Comparison of ENCODE assay signal across 8 cellular contexts in the genomic region with DNA sequence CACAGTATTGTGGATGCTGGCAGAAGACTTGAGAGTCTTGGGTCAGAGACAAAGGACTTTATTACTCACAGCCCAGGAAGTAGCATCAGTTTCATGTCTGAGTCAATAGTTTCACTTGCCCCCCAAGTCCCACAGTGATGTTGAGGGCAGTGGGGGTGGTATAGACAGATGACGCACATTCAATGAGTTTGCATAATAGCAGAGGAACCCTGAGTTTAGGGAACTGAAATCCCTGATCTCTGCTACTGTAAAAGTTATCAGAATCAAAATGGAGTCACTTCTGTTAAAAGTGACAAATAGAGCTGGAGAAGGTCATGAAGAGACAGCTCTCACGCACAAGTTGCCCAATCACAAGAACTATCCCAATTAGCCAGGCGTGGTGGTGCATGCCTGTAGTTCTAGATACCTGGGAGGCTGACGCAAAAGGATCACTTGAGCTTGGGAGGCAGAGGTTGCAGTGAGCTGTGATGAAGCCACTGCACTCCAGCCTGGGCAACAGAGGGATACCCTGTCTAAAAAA. TPM values are rescaled to one million over a fixed set of nuclear protein-coding genes. Genes with fewer than 3 reads are reported as not detected.
DNase-seq lines count a peak whose midpoint lies in the region; ATAC-seq lines count a peak whose summit lies in the region.

No MANE protein-coding gene starts in this region.

- WGBS in aorta, 2 donors = 91 to 94% methylated on average over 4 of the region's 4 CpGs

- intact Hi-C loops in aorta (cut with DNase I) = no loop called here

- H3K4me3 ChIP-seq in aorta (ENCODE audit: low read length in 2 of 2) = no peak overlapping the region

- ATAC-seq in GM18502 (IDR thresholded peaks at IDR 0.05; ENCODE audit: poor library complexity, unreplicated experiment) = peak; percentile 96
- ATAC-seq in GM21723 (IDR thresholded peaks at IDR 0.05; ENCODE audit: unreplicated experiment) = peak; percentile 94
- no peak for ATAC-seq in aorta (ENCODE audit: low FRiP score)

- H3K9me3 ChIP-seq in aorta (ENCODE audit: control insufficient read depth, low read length) = no peaks in the 10 kb centered on the region

- H3K4me1 ChIP-seq in aorta (ENCODE audit: control insufficient read depth in 1 of 2, insufficient read depth in 2 of 2, low read length in 2 of 2) = no peaks in the 10 kb centered on the region

- H3K36me3 ChIP-seq in aorta (ENCODE audit: control insufficient read depth in 1 of 2, insufficient read depth in 2 of 2, low read length in 1 of 2) = no peaks in the 10 kb centered on the region

- no peak overlapping the region for H3K27ac ChIP-seq in aorta (ENCODE audit: low read depth in 1 of 2, low read length in 2 of 2)

- DNase-seq in MV-4-11 (lab: John Stamatoyannopoulos, UW) (peak; percentile 100), islet precursor cell (peak; percentile 12), aorta (no peak), Kasumi-1 (lab: John Stamatoyannopoulos, UW) (no peak), NCI-H82 treated with DMSO at 0.1 percent for 48 hours (lab: John Stamatoyannopoulos, UW; ENCODE audit: unreplicated experiment) (no peak), putamen (ENCODE audit: low spot score) (no peak)

- H3K27me3 ChIP-seq in aorta (ENCODE audit: control insufficient read depth in 1 of 2, insufficient read depth in 2 of 2, low read length in 1 of 2) = no peaks in the 10 kb centered on the region

RNA-seq across cellular contexts. Expression of gene HCRTR1, which starts 11.5 kb away (rescaled TPM):
- under 1 TPM in 1 of 2 donors, not detected in 1; 0.42 TPM for total RNA-seq in aorta
- under 1 TPM in 1 of 2 donors, not detected in 1; 0.18 TPM for polyA plus RNA-seq in aorta

RNA-seq across cellular contexts. Expression of gene TINAGL1, which starts 29.7 kb away (rescaled TPM):
- 100 to 1,000 TPM; 317 to 506 TPM for total RNA-seq in aorta
- 100 to 1,000 TPM; 158 to 325 TPM for polyA plus RNA-seq in aorta

RNA-seq across cellular contexts. Expression of gene PEF1, which starts 38.7 kb away (rescaled TPM):
- total RNA-seq in aorta = 10 to 100 TPM; 57.9 to 65.0 TPM
- polyA plus RNA-seq in aorta = 10 to 100 TPM; 75.5 to 83.9 TPM

Comparison
In these comparisons a context has a peak if more than half of its experiments do, and no peak if none do; other contexts are left out.
1. DNase-seq: peak in MV-4-11 (single experiment) and islet precursor cell (single experiment); none in aorta (0 of 2), Kasumi-1 (0 of 2), NCI-H82 treated with DMSO at 0.1 percent for 48 hours (single experiment) and putamen (single experiment).